Comparison of ENCODE assay signal across 8 cellular contexts in the genomic region with DNA sequence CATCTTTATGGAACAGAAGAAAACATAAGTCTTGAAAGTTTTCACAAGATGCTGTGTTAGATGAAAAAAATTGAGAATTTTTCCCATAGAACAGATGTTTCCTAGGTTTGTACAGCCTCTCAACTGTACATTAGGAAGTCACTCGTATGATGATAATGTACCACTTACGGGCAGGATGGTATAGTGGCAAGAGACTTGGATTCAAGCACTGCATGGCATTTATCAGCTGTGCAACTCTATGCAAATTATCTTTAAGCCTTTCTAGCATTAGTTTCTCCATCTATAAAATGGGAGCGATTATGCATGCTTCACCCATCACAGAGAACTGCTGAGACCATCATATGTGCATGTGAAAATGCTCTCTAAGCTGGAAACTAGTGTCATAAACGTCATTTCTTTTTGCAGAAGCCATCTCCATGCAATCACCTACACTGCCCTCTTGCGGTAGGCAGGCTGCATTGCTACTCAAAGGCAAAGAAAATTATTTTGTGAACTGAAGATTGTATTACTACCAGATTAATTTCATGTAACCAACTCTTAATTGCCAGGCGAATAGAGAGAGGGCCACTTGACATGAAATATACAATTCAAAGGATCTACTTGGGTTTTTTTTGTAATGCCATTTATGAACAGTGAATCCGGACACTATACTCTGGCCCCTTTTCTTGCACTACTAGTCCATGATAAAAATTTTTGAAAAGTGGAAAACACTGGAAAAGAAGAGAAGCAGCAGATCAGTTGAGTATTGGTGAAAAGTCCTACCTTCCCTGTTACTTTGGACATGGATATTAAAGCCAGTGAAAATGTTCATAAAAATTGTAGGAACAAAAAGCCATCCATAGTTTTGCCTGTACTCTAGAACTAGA.
A peak's percentile ranks its signal among the peaks of the same experiment; 100 is the strongest.
DNase-seq lines count a peak whose midpoint lies in the region; ATAC-seq and TF ChIP-seq lines count a peak whose summit lies in the region.

No MANE protein-coding gene starts in this region.

- H3K36me3 ChIP-seq in naive thymus-derived CD4-positive, alpha-beta T cell (ENCODE audit: control insufficient read depth in 2 of 3, insufficient read depth in 3 of 3, low read length in 3 of 3) = no peaks in the 10 kb centered on the region
- H3K36me3 ChIP-seq in thyroid gland = no peaks in the 10 kb centered on the region

- WGBS in thyroid gland, 2 donors = 39 to 40% methylated on average over 7 of the region's 7 CpGs

- no peaks in the 10 kb centered on the region for H3K9me3 ChIP-seq in naive thymus-derived CD4-positive, alpha-beta T cell (ENCODE audit: control insufficient read depth in 2 of 3, low read length in 3 of 3)
- no peaks in the 10 kb centered on the region for H3K9me3 ChIP-seq in thyroid gland

- ATAC-seq in naive thymus-derived CD4-positive, alpha-beta T cell = peak; percentile 88
- no peak for ATAC-seq in GM19463 (IDR thresholded peaks at IDR 0.05; ENCODE audit: unreplicated experiment)

- POLR2A ChIA-PET in naive thymus-derived CD4-positive, alpha-beta T cell (lab: Charles Lee) = no interaction called here

- peaks cover 0 to 35% (median 12%) of the 10 kb centered on the region in 7 donors for H3K4me1 Mint-ChIP-seq in naive thymus-derived CD4-positive, alpha-beta T cell

- H3K4me3 Mint-ChIP-seq in naive thymus-derived CD4-positive, alpha-beta T cell = no peak overlapping the region

- H3K9me3 Mint-ChIP-seq in naive thymus-derived CD4-positive, alpha-beta T cell = no peaks in the 10 kb centered on the region

- TF ChIP-seq CTCF in GM12864 (IDR thresholded peaks at IDR 0.05; ENCODE audit: low read depth, low read length, missing control alignments) (peak; percentile 96), dorsolateral prefrontal cortex (IDR thresholded peaks at IDR 0.05 in 54 of 56, conservative IDR thresholded peaks at IDR 0.05 in 2 of 56; ENCODE audit: low read depth in 1 of 56, partially characterized antibody in 56 of 56) (peak; percentile 82 to 98 (median 93)), thyroid gland (IDR thresholded peaks at IDR 0.05) (peak; percentile 80 to 97 (median 93))

- no peak for TF ChIP-seq POLR2A in thyroid gland (IDR thresholded peaks at IDR 0.05)

- DNase-seq in A172 (ENCODE audit: low spot score) (peak; percentile 66), GM12864 (ENCODE audit: low read depth) (no peak), NCI-H146 treated with DMSO at 0.1 percent for 48 hours (lab: John Stamatoyannopoulos, UW; ENCODE audit: unreplicated experiment) (peak; percentile 29), dorsolateral prefrontal cortex (peak in 5 of 10 donors; percentile 37 to 63 (median 40)), thyroid gland (peak; percentile 37 to 51)
- DNase-seq in activated CD4-positive, CD25-positive, alpha-beta regulatory T cell (lab: John Stamatoyannopoulos, UW) = peak; percentile 22 to 37 (median 28)
- DNase-seq in naive thymus-derived CD4-positive, alpha-beta T cell = peak in 7 of 9 donors; percentile 8 to 57 (median 44)

- H3K27ac Mint-ChIP-seq in naive thymus-derived CD4-positive, alpha-beta T cell = no peak overlapping the region

- CTCF ChIA-PET in naive thymus-derived CD4-positive, alpha-beta T cell (lab: Charles Lee) = interaction anchor here (0.5 to 2.3 kb wide), 7 partner anchors 19 to 882 kb away, joined by 3 to 15 read pairs (median 3); no protein-coding TSS in a partner anchor

- H3K36me3 Mint-ChIP-seq in naive thymus-derived CD4-positive, alpha-beta T cell = peaks cover 0 to 4% (median 0%) of the 10 kb centered on the region in 5 donors

- H3K27me3 Mint-ChIP-seq in naive thymus-derived CD4-positive, alpha-beta T cell = peaks cover 0 to 8% (median 0%) of the 10 kb centered on the region in 5 donors

- intact Hi-C loops in dorsolateral prefrontal cortex (cut with DNase I) (loop anchor here in 1 of 2 donors (5.0 kb wide), 1 partner anchor 51 kb away; no protein-coding TSS in a partner anchor), thyroid gland (cut with DNase I) (no loop called here)
- intact Hi-C loops in naive thymus-derived CD4-positive, alpha-beta T cell (cut with micrococcal nuclease) = loop anchor here in 1 of 2 donors (1.0 kb wide), 2 partner anchors 18 to 882 kb away; no protein-coding TSS in a partner anchor

- H3K27me3 ChIP-seq in dorsolateral prefrontal cortex (no peaks in the 10 kb centered on the region), thyroid gland (no peaks in the 10 kb centered on the region)
- H3K27me3 ChIP-seq in naive thymus-derived CD4-positive, alpha-beta T cell (ENCODE audit: control insufficient read depth in 2 of 2, insufficient read depth in 2 of 2, low read length in 2 of 2) = no peaks in the 10 kb centered on the region

- H3K27ac ChIP-seq in dorsolateral prefrontal cortex = peak overlapping the region in 1 of 59 donors; percentile 0
- no peak overlapping the region for H3K27ac ChIP-seq in naive thymus-derived CD4-positive, alpha-beta T cell (ENCODE audit: low read depth, low read length)
- no peak overlapping the region for H3K27ac ChIP-seq in thyroid gland

- H3K4me1 ChIP-seq in naive thymus-derived CD4-positive, alpha-beta T cell (ENCODE audit: control insufficient read depth in 2 of 2, insufficient read depth in 2 of 2, low read length in 2 of 2) = no peaks in the 10 kb centered on the region
- H3K4me1 ChIP-seq in thyroid gland = peaks cover 5 to 8% of the 10 kb centered on the region in 2 donors

- H3K4me3 ChIP-seq in GM12864 (ENCODE audit: low read depth, low read length) (no peak overlapping the region), dorsolateral prefrontal cortex (no peak overlapping the region), thyroid gland (replicated peaks in 1 of 3) (no peak overlapping the region)
- no peak overlapping the region for H3K4me3 ChIP-seq in naive thymus-derived CD4-positive, alpha-beta T cell (ENCODE audit: low read length)
